ENCODE assay signal across 8 cellular contexts in the genomic region with DNA sequence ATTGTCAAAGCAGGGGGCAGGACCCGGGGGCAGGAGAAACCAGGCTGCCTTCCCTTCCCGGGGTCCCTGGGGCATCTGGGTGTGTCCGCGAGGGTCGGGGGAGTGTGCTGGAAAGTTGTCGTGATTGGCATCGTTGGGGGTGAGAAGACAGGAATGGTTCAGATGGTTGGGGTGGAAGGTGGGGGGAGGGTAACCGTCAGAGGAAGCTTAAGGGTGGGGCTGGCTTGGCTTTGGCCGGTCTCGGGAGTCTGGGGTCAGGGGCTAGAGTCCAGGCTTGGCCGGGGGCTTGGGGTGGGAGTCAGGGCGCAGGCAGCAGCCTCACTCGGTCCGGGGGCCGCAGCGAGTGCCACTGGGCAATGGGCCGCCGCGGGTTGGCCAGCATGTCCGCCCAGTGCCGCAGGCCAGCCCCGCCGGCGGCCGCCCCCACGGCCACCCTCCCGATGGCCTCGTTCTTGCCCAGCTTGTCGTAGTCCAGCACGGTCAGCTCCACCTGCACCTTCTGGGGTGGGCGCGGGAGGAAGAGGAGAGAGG. TPM values are rescaled to one million over a fixed set of nuclear protein-coding genes. Genes with fewer than 3 reads are reported as not detected.
DNase-seq lines count a peak whose midpoint lies in the region; ATAC-seq and TF ChIP-seq lines count a peak whose summit lies in the region.

No MANE protein-coding gene starts in this region.

- no peak for DNase-seq in activated naive CD4-positive, alpha-beta T cell treated with anti-CD3 and anti-CD28 coated beads for 36 hours
- DNase-seq in activated naive CD4-positive, alpha-beta T cell treated with Interleukin-2 at 50 U/mL for 16 hours, result no peak
- DNase-seq in cardiac fibroblast (ENCODE audit: low read depth in 2 of 2) (no peak), right lobe of liver (no peak), upper lobe of left lung (peak in 1 of 2 donors; percentile 82), ACHN (no peak), NCI-H187 (lab: John Stamatoyannopoulos, UW) (no peak)
- no peak for DNase-seq in stimulated activated naive CD4-positive, alpha-beta T cell treated with Interleukin-2 at 50 U/mL for 16 hours (lab: John Stamatoyannopoulos, UW)

- H3K4me1 ChIP-seq in right lobe of liver, result no peaks in the 10 kb centered on the region
- peaks cover 5 to 12% (median 8%) of the 10 kb centered on the region in 4 donors for H3K4me1 ChIP-seq in upper lobe of left lung

- H3K27ac Mint-ChIP-seq in activated naive CD4-positive, alpha-beta T cell treated with anti-CD3 and anti-CD28 coated beads for 36 hours, result no peak overlapping the region

- TF ChIP-seq CTCF in cardiac fibroblast (IDR thresholded peaks at IDR 0.05; ENCODE audit: low read depth, low read length), result no peak
- TF ChIP-seq CTCF in right lobe of liver (IDR thresholded peaks at IDR 0.05), result no peak
- no peak for TF ChIP-seq CTCF in upper lobe of left lung (IDR thresholded peaks at IDR 0.05)

- intact Hi-C loops in activated naive CD4-positive, alpha-beta T cell treated with anti-CD3 and anti-CD28 coated beads for 36 hours (cut with micrococcal nuclease), result no loop called here
- intact Hi-C loops in right lobe of liver (cut with DNase I), result no loop called here

- no peaks in the 10 kb centered on the region for H3K9me3 ChIP-seq in right lobe of liver
- H3K9me3 ChIP-seq in upper lobe of left lung, result no peaks in the 10 kb centered on the region

- H3K27me3 ChIP-seq in right lobe of liver (peaks cover 0 to 19% of the 10 kb centered on the region in 2 donors), upper lobe of left lung (peaks cover 2 to 68% (median 41%) of the 10 kb centered on the region in 4 donors)

- ATAC-seq in right lobe of liver (peak in 1 of 4 donors; percentile 4), upper lobe of left lung (ENCODE audit: low FRiP score in 2 of 2) (peak in 1 of 2 donors; percentile 20)

- no peaks in the 10 kb centered on the region for H3K9me3 Mint-ChIP-seq in activated naive CD4-positive, alpha-beta T cell treated with anti-CD3 and anti-CD28 coated beads for 36 hours

- no peak for TF ChIP-seq POLR2A in right lobe of liver (IDR thresholded peaks at IDR 0.05)
- TF ChIP-seq POLR2A in upper lobe of left lung (IDR thresholded peaks at IDR 0.05), result no peak

- H3K36me3 Mint-ChIP-seq in activated naive CD4-positive, alpha-beta T cell treated with anti-CD3 and anti-CD28 coated beads for 36 hours (ENCODE audit: low read depth), result no peaks in the 10 kb centered on the region

- CTCF ChIA-PET in activated naive CD4-positive, alpha-beta T cell treated with anti-CD3 and anti-CD28 coated beads for 36 hours (lab: Charles Lee), result no interaction called here

- H3K4me3 ChIP-seq in cardiac fibroblast (replicated peaks in 1 of 2; ENCODE audit: low read depth in 2 of 2, low read length in 2 of 2) (peak overlapping the region; percentile 48 to 51), right lobe of liver (peak overlapping the region in 2 of 3 donors; percentile 4 to 18), upper lobe of left lung (peak overlapping the region in 3 of 4 donors; percentile 25 to 39 (median 37))

- peaks cover 10% of the 10 kb centered on the region for H3K4me1 Mint-ChIP-seq in activated naive CD4-positive, alpha-beta T cell treated with anti-CD3 and anti-CD28 coated beads for 36 hours (ENCODE audit: low read depth)

- in situ Hi-C loops in ACHN (cut with HindIII; ENCODE audit: low pct_ligation_motif_present, low pct_unique_long_range_greater_than_20kb, low sequenced_read_pairs), result no loop called here

- 4% methylated on average over 7 of the region's 32 CpGs for WGBS in right lobe of liver (ENCODE audit: insufficient coverage, low coverage, low lambda C conversion rate, missing lambda C conversion rate)
- WGBS in upper lobe of left lung, 2 donors, result 3 to 8% methylated on average over 16 to 31 of the region's 32 CpGs

- H3K27me3 Mint-ChIP-seq in activated naive CD4-positive, alpha-beta T cell treated with anti-CD3 and anti-CD28 coated beads for 36 hours (ENCODE audit: low read depth), result peaks cover 70% of the 10 kb centered on the region

- no peak overlapping the region for H3K27ac ChIP-seq in right lobe of liver
- H3K27ac ChIP-seq in upper lobe of left lung, result no peak overlapping the region

- H3K4me3 Mint-ChIP-seq in activated naive CD4-positive, alpha-beta T cell treated with anti-CD3 and anti-CD28 coated beads for 36 hours, result peak overlapping the region; percentile 49

- no peak for TF ChIP-seq EP300 in upper lobe of left lung (IDR thresholded peaks at IDR 0.05)

- H3K36me3 ChIP-seq in right lobe of liver, result no peaks in the 10 kb centered on the region
- no peaks in the 10 kb centered on the region for H3K36me3 ChIP-seq in upper lobe of left lung

RNA-seq across cellular contexts. Expression of a gene that starts 6.8 kb away (rescaled TPM):
- not detected for total RNA-seq in activated naive CD4-positive, alpha-beta T cell treated with anti-CD3 and anti-CD28 coated beads for 36 hours
- 1 to 10 TPM in 2 of 6 experiments, under 1 TPM in 4; 0.22 to 4.3 (median 0.49) TPM for total RNA-seq in right lobe of liver
- 10 to 100 TPM in 4 of 6 donors, 1 to 10 TPM in 2; 4.2 to 27.4 (median 18.3) TPM for total RNA-seq in upper lobe of left lung

RNA-seq across cellular contexts. Expression of a gene that starts 6.8 kb away (rescaled TPM):
- not detected for total RNA-seq in activated naive CD4-positive, alpha-beta T cell treated with anti-CD3 and anti-CD28 coated beads for 36 hours
- total RNA-seq in right lobe of liver (1 to 10 TPM in 1 of 6 experiments, under 1 TPM in 1, not detected in 4; 0.06 to 1.7 TPM), upper lobe of left lung (under 1 TPM in 2 of 6 donors, not detected in 4; 0.11 to 0.91 TPM)

RNA-seq across cellular contexts. Expression of a gene that starts 15.7 kb away (rescaled TPM):
- total RNA-seq in activated naive CD4-positive, alpha-beta T cell treated with anti-CD3 and anti-CD28 coated beads for 36 hours, result not detected
- total RNA-seq in right lobe of liver, result under 1 TPM in 3 of 6 experiments, not detected in 3; 0.43 to 0.83 (median 0.62) TPM
- 10 to 100 TPM in 2 of 6 donors, 1 to 10 TPM in 4; 1.0 to 14.6 (median 5.9) TPM for total RNA-seq in upper lobe of left lung

RNA-seq across cellular contexts. Expression of a gene that starts 24.2 kb away (rescaled TPM):
- not detected for total RNA-seq in activated naive CD4-positive, alpha-beta T cell treated with anti-CD3 and anti-CD28 coated beads for 36 hours
- total RNA-seq in right lobe of liver, result 10 to 100 TPM in 1 of 6 experiments, 1 to 10 TPM in 3, not detected in 2; 1.2 to 10.9 (median 1.6) TPM
- total RNA-seq in upper lobe of left lung, result 10 to 100 TPM in 1 of 6 donors, 1 to 10 TPM in 4, not detected in 1; 1.3 to 31.2 (median 2.4) TPM

RNA-seq across cellular contexts. Expression of a gene that starts 36.0 kb away (rescaled TPM):
- not detected for total RNA-seq in activated naive CD4-positive, alpha-beta T cell treated with anti-CD3 and anti-CD28 coated beads for 36 hours
- total RNA-seq in right lobe of liver (10 to 100 TPM in 3 of 6 experiments, 1 to 10 TPM in 3; 4.2 to 25.9 (median 12.9) TPM), upper lobe of left lung (1 to 10 TPM in 1 of 6 donors, under 1 TPM in 4, not detected in 1; 0.30 to 3.1 (median 0.67) TPM)
